In genomic region chr21:36060159-36060921, GRCh38 we compare ENCODE assay signal across 8 cellular contexts. TPM values are rescaled to one million over a fixed set of nuclear protein-coding genes. Genes with fewer than 3 reads are reported as not detected.
DNase-seq lines count a peak whose midpoint lies in the region; ATAC-seq and TF ChIP-seq lines count a peak whose summit lies in the region.

SETD4 (minus strand) TSS chr21:36060526; CDS start chr21:36058888, 1,638 bp downstream.

- H3K27ac Mint-ChIP-seq in CD14-positive monocyte: peak within 1 kb of the TSS; percentile 91 to 98 (median 96)

- 1% methylated on average over 36 to 38 of the region's 57 CpGs for WGBS in lower leg skin, 2 donors

- H3K27me3 Mint-ChIP-seq in CD14-positive monocyte (ENCODE audit: low read depth in 3 of 3): peaks cover 1 to 5% (median 3%) of the 10 kb centered on the region in 3 donors

- ATAC-seq in GM19397 (IDR thresholded peaks at IDR 0.05; ENCODE audit: unreplicated experiment): peak; percentile 92
- ATAC-seq in HG03571 (IDR thresholded peaks at IDR 0.05; ENCODE audit: unreplicated experiment): peak; percentile 88

- H3K27me3 ChIP-seq in dorsolateral prefrontal cortex: no peaks in the 10 kb centered on the region

- peaks cover 16% of the 10 kb centered on the region for H3K4me1 Mint-ChIP-seq in CD14-positive monocyte

- no peak for TF ChIP-seq CTCF in CD14-positive monocyte (IDR thresholded peaks at IDR 0.05)
- peak in 22 of 56 donors; percentile 5 to 42 (median 25) for TF ChIP-seq CTCF in dorsolateral prefrontal cortex (IDR thresholded peaks at IDR 0.05 in 54 of 56, conservative IDR thresholded peaks at IDR 0.05 in 2 of 56; ENCODE audit: low read depth in 1 of 56, partially characterized antibody in 56 of 56)
- no peak for TF ChIP-seq CTCF in lower leg skin (IDR thresholded peaks at IDR 0.05)

- TF ChIP-seq POLR2A in lower leg skin (IDR thresholded peaks at IDR 0.05): no peak

- peak within 1 kb of the TSS; percentile 66 to 99 (median 96) for H3K27ac ChIP-seq in dorsolateral prefrontal cortex

- intact Hi-C loops in CD14-positive monocyte (cut with micrococcal nuclease): loop anchor here (5.0 to 10.0 kb wide), 3 partner anchors 52 to 97 kb away; partner anchors contain the start of gene DOP1B (in 1 of the 2)
- intact Hi-C loops in dorsolateral prefrontal cortex (cut with DNase I): loop anchor here in 1 of 2 donors (1.0 to 2.0 kb wide), 2 partner anchors 9 to 44 kb away; no protein-coding TSS in a partner anchor
- intact Hi-C loops in lower leg skin (cut with DNase I; ENCODE audit: low total_unique reads): no loop called here

- peaks cover 32 to 33% of the 10 kb centered on the region in 2 donors for H3K36me3 Mint-ChIP-seq in CD14-positive monocyte

- H3K4me3 Mint-ChIP-seq in CD14-positive monocyte: peak within 1 kb of the TSS; percentile 92 to 96

- DNase-seq in CD14-positive monocyte (ENCODE audit: low spot score): peak; percentile 92
- DNase-seq in NCI-H82 (lab: John Stamatoyannopoulos, UW): peak; percentile 98
- DNase-seq in activated CD4-positive, alpha-beta T cell treated with anti-CD3 and anti-CD28 coated beads, Interleukin-2, amount 50 U/mL, for 48 hours: peak; percentile 91 to 92
- peak; percentile 87 to 97 (median 93) for DNase-seq in dorsolateral prefrontal cortex
- peak; percentile 92 to 98 for DNase-seq in lower leg skin (ENCODE audit: low spot score in 2 of 2)
- DNase-seq in stimulated activated CD4-positive, alpha-beta T cell treated with anti-CD3 and anti-CD28 coated beads, Interleukin-4, amount 100 ng/mL, for 48 hours (ENCODE audit: low read depth in 2 of 2): peak; percentile 92 to 93

- peaks cover 0 to 2% (median 0%) of the 10 kb centered on the region in 7 donors for H3K9me3 Mint-ChIP-seq in CD14-positive monocyte

- H3K4me3 ChIP-seq in dorsolateral prefrontal cortex: peak within 1 kb of the TSS; percentile 61 to 99 (median 90)
- H3K4me3 ChIP-seq in lower leg skin (ENCODE audit: low read depth, poor library complexity, severe bottlenecking): peak within 1 kb of the TSS; percentile 62

RNA-seq across cellular contexts. Expression of gene SETD4, which starts in this region (rescaled TPM):
- 1 to 10 TPM; 4.1 to 4.3 TPM for polyA plus RNA-seq in CD14-positive monocyte
- total RNA-seq in dorsolateral prefrontal cortex: 10 to 100 TPM; 18.7 to 44.9 (median 30.8) TPM
- total RNA-seq in lower leg skin: 10 to 100 TPM; 21.1 to 41.6 (median 30.1) TPM

Comparison
In these comparisons a context has a peak if more than half of its experiments do, and no peak if none do; other contexts are left out.
1. Peak in every context shown above with its lines: DNase-seq, ATAC-seq, H3K4me3 ChIP-seq and H3K27ac ChIP-seq.